ENCODE assay signal across 1 cellular context in genomic region chr10:76282122-76283030, GRCh38.
TF ChIP-seq lines count a peak whose summit lies in the region.

No MANE protein-coding gene starts in this region.

TF ChIP-seq in SK-N-SH, 30 proteins besides CTCF, POLR2A, EP300 and RAD21 (continued from another document):
- TF ChIP-seq, protein P1, sequence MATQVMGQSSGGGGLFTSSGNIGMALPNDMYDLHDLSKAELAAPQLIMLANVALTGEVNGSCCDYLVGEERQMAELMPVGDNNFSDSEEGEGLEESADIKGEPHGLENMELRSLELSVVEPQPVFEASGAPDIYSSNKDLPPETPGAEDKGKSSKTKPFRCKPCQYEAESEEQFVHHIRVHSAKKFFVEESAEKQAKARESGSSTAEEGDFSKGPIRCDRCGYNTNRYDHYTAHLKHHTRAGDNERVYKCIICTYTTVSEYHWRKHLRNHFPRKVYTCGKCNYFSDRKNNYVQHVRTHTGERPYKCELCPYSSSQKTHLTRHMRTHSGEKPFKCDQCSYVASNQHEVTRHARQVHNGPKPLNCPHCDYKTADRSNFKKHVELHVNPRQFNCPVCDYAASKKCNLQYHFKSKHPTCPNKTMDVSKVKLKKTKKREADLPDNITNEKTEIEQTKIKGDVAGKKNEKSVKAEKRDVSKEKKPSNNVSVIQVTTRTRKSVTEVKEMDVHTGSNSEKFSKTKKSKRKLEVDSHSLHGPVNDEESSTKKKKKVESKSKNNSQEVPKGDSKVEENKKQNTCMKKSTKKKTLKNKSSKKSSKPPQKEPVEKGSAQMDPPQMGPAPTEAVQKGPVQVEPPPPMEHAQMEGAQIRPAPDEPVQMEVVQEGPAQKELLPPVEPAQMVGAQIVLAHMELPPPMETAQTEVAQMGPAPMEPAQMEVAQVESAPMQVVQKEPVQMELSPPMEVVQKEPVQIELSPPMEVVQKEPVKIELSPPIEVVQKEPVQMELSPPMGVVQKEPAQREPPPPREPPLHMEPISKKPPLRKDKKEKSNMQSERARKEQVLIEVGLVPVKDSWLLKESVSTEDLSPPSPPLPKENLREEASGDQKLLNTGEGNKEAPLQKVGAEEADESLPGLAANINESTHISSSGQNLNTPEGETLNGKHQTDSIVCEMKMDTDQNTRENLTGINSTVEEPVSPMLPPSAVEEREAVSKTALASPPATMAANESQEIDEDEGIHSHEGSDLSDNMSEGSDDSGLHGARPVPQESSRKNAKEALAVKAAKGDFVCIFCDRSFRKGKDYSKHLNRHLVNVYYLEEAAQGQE (IDR thresholded peaks at IDR 0.05; ENCODE audit: low read depth, low read length) = no peak
- no peak for TF ChIP-seq TAF1 (IDR thresholded peaks at IDR 0.05; ENCODE audit: borderline replicate concordance, low read depth, low read length)
- no peak for TF ChIP-seq RXRA (IDR thresholded peaks at IDR 0.05; ENCODE audit: borderline replicate concordance, low read depth)
- peak; percentile 58; the same call in 1 of the 2 replicates for TF ChIP-seq PBX3 (IDR thresholded peaks at IDR 0.05)
- TF ChIP-seq YY1 (IDR thresholded peaks at IDR 0.05; ENCODE audit: low read depth) = no peak
- peak; percentile 85 for TF ChIP-seq FOXJ3 (CRISPR knock-in tag; IDR thresholded peaks at IDR 0.05)
- TF ChIP-seq FOSL2 (IDR thresholded peaks at IDR 0.05; ENCODE audit: borderline replicate concordance, low read depth) = no peak
- TF ChIP-seq MAX (IDR thresholded peaks at IDR 0.05; ENCODE audit: low read depth) = no peak
- TF ChIP-seq TCF12 (IDR thresholded peaks at IDR 0.05) = peak; percentile 51; the same call in 1 of the 2 replicates
- no peak for TF ChIP-seq MXI1 (IDR thresholded peaks at IDR 0.05; ENCODE audit: low read depth, low read length)
- TF ChIP-seq EZH2phosphoT487 (IDR thresholded peaks at IDR 0.05; ENCODE audit: borderline replicate concordance, low read depth) = no peak
